9 cellular contexts compared by ENCODE assay signal in the genomic region with DNA sequence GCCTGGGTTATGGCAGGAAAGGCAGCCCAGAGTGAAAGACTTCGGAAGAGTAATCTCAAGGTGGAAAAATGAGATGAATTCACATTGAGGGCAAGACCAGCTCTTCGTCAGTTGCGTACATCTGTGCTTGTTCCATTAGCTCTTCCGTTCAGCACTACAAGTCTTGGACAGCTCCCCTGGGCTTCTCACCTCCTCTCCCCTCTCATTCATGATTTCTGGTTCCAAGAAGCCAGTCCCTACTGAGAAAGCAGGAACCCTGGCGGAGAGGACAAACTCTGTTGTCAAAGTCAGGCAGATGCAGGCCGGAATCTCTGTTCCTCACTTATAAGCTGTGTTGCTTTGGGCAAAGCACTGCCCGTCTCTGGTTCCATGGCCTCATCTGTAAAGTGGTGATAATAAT.
DNase-seq lines count a peak whose midpoint lies in the region; FAIRE-seq and TF ChIP-seq lines count a peak whose summit lies in the region.
"Had no signal": no experiment of that assay in that cellular context is flagged by ENCODE, and none has a peak within 500 bp of the region (broad histone marks: within the 10 kb centered on the region; RNA-seq: fewer than 3 reads in every experiment).

No MANE protein-coding gene starts in this region.

- H2AK5ac ChIP-seq in H1 (ENCODE audit: low read depth, low read length) = no peak overlapping the region

- H3K27ac ChIP-seq in H1 (ENCODE audit: low read depth, low read length) = no peak overlapping the region
- H3K27ac ChIP-seq in osteoblast (ENCODE audit: low read depth, low read length) = no peak overlapping the region
- H3K27ac ChIP-seq in left ventricle myocardium inferior (replicated peaks) = no peak overlapping the region
- H3K27ac ChIP-seq: upper lobe of left lung had no signal

- H3K36me3 ChIP-seq in H1 (ENCODE audit: control insufficient read depth in 2 of 4, insufficient read depth in 4 of 4, low read length in 3 of 4) (no peaks in the 10 kb centered on the region), osteoblast (ENCODE audit: insufficient read depth, low read length) (no peaks in the 10 kb centered on the region), left ventricle myocardium inferior (no peaks in the 10 kb centered on the region)
- H3K36me3 ChIP-seq: upper lobe of left lung had no signal

- no peak overlapping the region for H2BK12ac ChIP-seq in H1 (ENCODE audit: low read depth, low read length)

- H2BK120ac ChIP-seq in H1 (replicated peaks; ENCODE audit: low read depth, low read length) = no peak overlapping the region

- DNase-seq in SIG-M5 treated with dmso at 0.1 percent for 504 hours (lab: John Stamatoyannopoulos, UW; ENCODE audit: unreplicated experiment) = peak; percentile 19
- no peak for DNase-seq in SIG-M5 (lab: John Stamatoyannopoulos, UW)
- DNase-seq in NCI-H460 (ENCODE audit: extremely low read depth, low read depth) = peak; percentile 24
- peak; percentile 21 to 76 for DNase-seq in H1 (ENCODE audit: low read depth in 1 of 2, low spot score in 2 of 2)
- DNase-seq in osteoblast (ENCODE audit: insufficient read length, low spot score, missing footprints) = peak; percentile 94
- DNase-seq in OCI-M2 (lab: John Stamatoyannopoulos, UW; ENCODE audit: unreplicated experiment) = no peak
- DNase-seq in activated CD4-positive, alpha-beta T cell treated with anti-CD3 and anti-CD28 coated beads, Interleukin-2, amount 50 U/mL, for 1 hour = no peak
- no peak for DNase-seq in left ventricle myocardium inferior

- peak; percentile 86 for FAIRE-seq in H1 (lab: Jason Lieb, UNC)

- H3K9me3 ChIP-seq in H1 (ENCODE audit: insufficient read depth in 2 of 2, low read depth in 1 of 2, low read length in 1 of 2) (no peaks in the 10 kb centered on the region), osteoblast (ENCODE audit: low read depth, low read length) (no peaks in the 10 kb centered on the region), left ventricle myocardium inferior (replicated peaks) (no peaks in the 10 kb centered on the region)
- H3K9me3 ChIP-seq: upper lobe of left lung had no signal

- H3K79me2 ChIP-seq in H1 (ENCODE audit: control insufficient read depth in 1 of 2, insufficient read depth in 2 of 2, low read length in 2 of 2) (no peaks in the 10 kb centered on the region), osteoblast (ENCODE audit: insufficient read depth, low read length) (no peaks in the 10 kb centered on the region)

- H3K9ac ChIP-seq in H1 (replicated peaks in 1 of 4; ENCODE audit: extremely low read depth in 1 of 4, low read depth in 3 of 4, low read length in 3 of 4) = no peak overlapping the region

- no peak overlapping the region for H3K4ac ChIP-seq in H1 (replicated peaks; ENCODE audit: insufficient read length, low read depth, low read length)

- no peak overlapping the region for H3K4me2 ChIP-seq in H1 (ENCODE audit: insufficient read depth in 1 of 2, low read depth in 2 of 2, low read length in 2 of 2)
- no peak overlapping the region for H3K4me2 ChIP-seq in osteoblast (ENCODE audit: insufficient read depth, low read length)

- H3K27me3 ChIP-seq in H1 (replicated peaks in 1 of 4; ENCODE audit: control insufficient read depth in 3 of 4, extremely low read depth in 1 of 4, insufficient read depth in 3 of 4, low read length in 3 of 4) (0 out of 7 replicates have a peak, but pooled peaks cover 0 to 2% (median 0%) of the 10 kb centered on the region in 4 experiments), osteoblast (ENCODE audit: insufficient read depth, low read length) (peaks cover 14% of the 10 kb centered on the region), left ventricle myocardium inferior (ENCODE audit: low read depth) (peaks cover 72% of the 10 kb centered on the region)

- H2BK20ac ChIP-seq in H1 (ENCODE audit: low read length) = no peak overlapping the region

- WGBS in H1 (ENCODE audit: extremely low coverage in 1 of 2, insufficient coverage in 1 of 2, insufficient read length in 1 of 2, insufficient replicate concordance in 2 of 2, low coverage in 1 of 2, low lambda C conversion rate in 2 of 2, missing lambda C conversion rate in 1 of 2), 2 experiments = 71% methylated on average over 7 of the region's 7 CpGs; no CpG with 5 or more reads in 1 of the 2 experiments

- no peaks in the 10 kb centered on the region for H3K79me1 ChIP-seq in H1 (ENCODE audit: low read depth, low read length)

- no peak overlapping the region for H4K5ac ChIP-seq in H1 (ENCODE audit: insufficient read length, low read depth, low read length)

- POLR2A ChIA-PET in H1 (lab: Charles Lee; ENCODE audit: partially characterized antibody) = no interaction called here

- CTCF ChIA-PET in H1 (lab: Charles Lee; ENCODE audit: partially characterized antibody) = interaction anchor here (0.7 to 1.8 kb wide), 9 partner anchors 9 to 269 kb away, joined by 3 to 10 read pairs (median 4); no protein-coding TSS in a partner anchor

- H2BK5ac ChIP-seq in H1 (ENCODE audit: low read depth, low read length) = no peak overlapping the region

- H3K4me1 ChIP-seq in H1 (replicated peaks in 1 of 4; ENCODE audit: control insufficient read depth in 3 of 4, insufficient read depth in 4 of 4, low read length in 3 of 4) = no peaks in the 10 kb centered on the region
- H3K4me1 ChIP-seq in osteoblast (ENCODE audit: insufficient read depth, low read length) = no peaks in the 10 kb centered on the region
- peaks cover 19% of the 10 kb centered on the region for H3K4me1 ChIP-seq in left ventricle myocardium inferior
- H3K4me1 ChIP-seq: upper lobe of left lung had no signal

- H4K91ac ChIP-seq in H1 (replicated peaks; ENCODE audit: insufficient read length, low read length) = no peak overlapping the region

- TF ChIP-seq RAD21 in H1 (IDR thresholded peaks at IDR 0.05 in 1 of 2, conservative IDR thresholded peaks at IDR 0.05 in 1 of 2; ENCODE audit: low read depth in 2 of 2, low read length in 2 of 2) = peak in 1 of 2 experiments; percentile 26; a peak in 2 of 4 replicates

- no peak overlapping the region for H3K56ac ChIP-seq in H1 (replicated peaks; ENCODE audit: insufficient read length, low read depth, low read length)

- no peak for TF ChIP-seq CTCF in H1 (IDR thresholded peaks at IDR 0.05; ENCODE audit: control extremely low read depth in 1 of 3, insufficient read depth in 1 of 3, low read depth in 1 of 3, low read length in 3 of 3)
- no peak for TF ChIP-seq CTCF in osteoblast (IDR thresholded peaks at IDR 0.05; ENCODE audit: extremely low read depth, low read depth, low read length)
- TF ChIP-seq CTCF in left ventricle myocardium inferior (IDR thresholded peaks at IDR 0.05; ENCODE audit: borderline replicate concordance) = no peak

- intact Hi-C loops in left ventricle myocardium inferior (cut with micrococcal nuclease) = no loop called here

- H4K8ac ChIP-seq in H1 (ENCODE audit: extremely low read depth, insufficient read depth, low read length) = no peak overlapping the region

- H3K23me2 ChIP-seq in H1 (ENCODE audit: low read depth, low read length) = no peaks in the 10 kb centered on the region

- no peak overlapping the region for H3K23ac ChIP-seq in H1 (ENCODE audit: insufficient read length)

- no peak overlapping the region for H2BK15ac ChIP-seq in H1 (ENCODE audit: low read length)

- no peak overlapping the region for H3K4me3 ChIP-seq in H1 (ENCODE audit: extremely low read depth in 1 of 4, insufficient read depth in 2 of 4, low read depth in 3 of 4, low read length in 4 of 4)
- no peak overlapping the region for H3K4me3 ChIP-seq in osteoblast (ENCODE audit: insufficient read depth, low read length)
- H3K4me3 ChIP-seq in left ventricle myocardium inferior = no peak overlapping the region
- H3K4me3 ChIP-seq: upper lobe of left lung had no signal

- TF ChIP-seq EP300 in H1 (IDR thresholded peaks at IDR 0.05; ENCODE audit: borderline replicate concordance in 1 of 2, low read depth in 2 of 2, low read length in 2 of 2) = no peak

- H3K18ac ChIP-seq in H1 (ENCODE audit: extremely low read depth, low read length) = no peak overlapping the region

- H2AFZ ChIP-seq in H1 (ENCODE audit: low read length) = no peak overlapping the region
- H2AFZ ChIP-seq in osteoblast (ENCODE audit: low read length) = no peak overlapping the region

- TF ChIP-seq POLR2A in H1 (IDR thresholded peaks at IDR 0.05; ENCODE audit: control extremely low read depth in 1 of 2, low read depth in 2 of 2, low read length in 2 of 2) = no peak

- peaks cover 0 to 3% of the 10 kb centered on the region in 2 experiments for H4K20me1 ChIP-seq in H1 (replicated peaks in 1 of 2; ENCODE audit: control insufficient read depth in 1 of 2, insufficient read depth in 2 of 2, low read length in 2 of 2)
- no peaks in the 10 kb centered on the region for H4K20me1 ChIP-seq in osteoblast (ENCODE audit: insufficient read depth, low read length)

- H3K14ac ChIP-seq in H1 (ENCODE audit: insufficient read length) = no peak overlapping the region

TF ChIP-seq in H1, 55 proteins besides CTCF, POLR2A, EP300 and RAD21:
- TF ChIP-seq GABPA (IDR thresholded peaks at IDR 0.05; ENCODE audit: borderline replicate concordance, insufficient read depth, low read length) (peak; percentile 59; the same call in 1 of the 2 replicates), CBX8 (IDR thresholded peaks at IDR 0.05; ENCODE audit: borderline replicate concordance, low read depth, low read length) (no peak), SIN3A (conservative IDR thresholded peaks at IDR 0.05 in 1 of 2, IDR thresholded peaks at IDR 0.05 in 1 of 2; ENCODE audit: low read depth in 1 of 2, low read length in 2 of 2) (peak in 1 of 2 experiments; percentile 66; a peak in 1 of 4 replicates), BRCA1 (IDR thresholded peaks at IDR 0.05; ENCODE audit: low read depth, low read length) (no peak), HDAC2 (IDR thresholded peaks at IDR 0.05; ENCODE audit: borderline replicate concordance in 1 of 2, low read depth in 2 of 2, low read length in 2 of 2) (0 out of 4 replicates have a peak, but pooled peaks of 1 of the 2 experiments have one; percentile 56), JUN (IDR thresholded peaks at IDR 0.05; ENCODE audit: low read depth, low read length) (no peak)

Comparison
In these comparisons a context has a peak if more than half of its experiments do, and no peak if none do; other contexts are left out.
1. DNase-seq: peak in SIG-M5 treated with dmso at 0.1 percent for 504 hours (single experiment), NCI-H460 (single experiment), H1 (2 of 2) and osteoblast (single experiment); none in SIG-M5 (single experiment), OCI-M2 (single experiment), activated CD4-positive, alpha-beta T cell treated with anti-CD3 and anti-CD28 coated beads, Interleukin-2, amount 50 U/mL, for 1 hour (single experiment) and left ventricle myocardium inferior (single experiment).